In the genomic region with DNA sequence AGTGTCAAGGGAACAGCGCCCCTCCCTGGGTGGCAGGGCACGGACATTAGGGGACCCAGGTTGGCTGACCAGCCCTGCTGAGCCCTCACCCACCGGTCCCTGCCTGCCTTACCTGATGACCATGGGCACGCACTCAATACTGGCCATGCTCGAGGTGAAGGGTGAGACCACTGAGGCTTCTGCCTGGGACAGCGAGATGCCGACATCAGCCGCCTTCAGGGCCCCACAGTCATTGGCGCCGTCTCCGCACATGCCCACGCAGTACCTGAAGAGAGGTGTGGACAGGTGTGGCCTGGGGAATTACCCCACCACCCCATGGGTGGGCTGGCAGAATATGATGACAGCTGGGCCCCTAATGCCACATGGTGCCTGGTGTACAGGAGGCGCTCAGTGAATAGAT, we compare ENCODE assay signal across 29 cellular contexts. TPM values are rescaled to one million over a fixed set of nuclear protein-coding genes. Genes with fewer than 3 reads are reported as not detected.
"Had no signal": no experiment of that assay in that cellular context is flagged by ENCODE, and none has a peak within 500 bp of the region (broad histone marks: within the 10 kb centered on the region; RNA-seq: fewer than 3 reads in every experiment).

No MANE protein-coding gene starts in this region.

- FAIRE-seq: small intestine had no signal

- H3K4me1 ChIP-seq: parathyroid adenoma, psoas muscle, right lobe of liver, thyroid gland, upper lobe of right lung, uterus had no signal

- H3K4me3 Mint-ChIP-seq: naive thymus-derived CD8-positive, alpha-beta T cell; natural killer cell treated with Interleukin-12 subunit alpha and Interleukin-12 subunit beta and Interleukin-15 and Interleukin-18, amount 100 ng/mL, for 72 hours; nephron progenitor cell; neural crest cell; stimulated activated effector memory CD8-positive, alpha-beta T cell treated with anti-CD3 and anti-CD28 coated beads, Interleukin-12 subunit alpha, Interleukin-12 subunit beta, amount 100 ng/mL, for 72 hours; stimulated activated naive B cell treated with anti-CD40 and anti-IgM and Interleukin-4, amounts not matched to agents 10 μg/mL and 1 μg/mL and 100 μg/mL, for 72 hours; stimulated activated naive CD8-positive, alpha-beta T cell treated with anti-CD3 and anti-CD28 coated beads, Interleukin-15, Interleukin-2, amounts not matched to agents 100 ng/mL and 50 ng/mL, for 24 hours; type B pancreatic cell had no signal

- H3K27me3 Mint-ChIP-seq: progenitor cell of endocrine pancreas, type B pancreatic cell had no signal

- DNase-seq: naive thymus-derived CD8-positive, alpha-beta T cell; nephron progenitor cell; occipital lobe; posterior cingulate gyrus; psoas muscle; right cardiac atrium; right lobe of liver; sigmoid colon; small intestine; stimulated activated CD4-positive, alpha-beta T cell treated with anti-CD3 and anti-CD28 coated beads, Interleukin-15, amount 100 ng/mL, for 24 hours; stimulated activated CD4-positive, alpha-beta T cell treated with anti-CD3 and anti-CD28 coated beads, Interleukin-2, amount 100 ng/mL, for 24 hours; stimulated activated CD4-positive, alpha-beta T cell treated with anti-CD3 and anti-CD28 coated beads, Interleukin-2, amount 100 ng/mL, for 48 hours; stimulated activated CD4-positive, alpha-beta T cell treated with anti-CD3 and anti-CD28 coated beads, Interleukin-4, amount 100 ng/mL, for 24 hours; stimulated activated naive B cell treated with anti-CD40 and anti-IgM and Interleukin-4, amounts not matched to agents 10 μg/mL and 1 μg/mL and 100 μg/mL, for 72 hours; stimulated activated naive CD4-positive, alpha-beta T cell treated with Interleukin-2 at 50 U/mL for 16 hours; stomach; thyroid gland; upper lobe of right lung; uterus had no signal

- H3K27ac ChIP-seq: ovary, parathyroid adenoma, psoas muscle, right lobe of liver, sigmoid colon, stomach, thoracic aorta, thyroid gland, tibial nerve, upper lobe of right lung, uterus had no signal

- H3K36me3 Mint-ChIP-seq: natural killer cell treated with Interleukin-12 subunit alpha and Interleukin-12 subunit beta and Interleukin-15 and Interleukin-18, amount 100 ng/mL, for 72 hours; type B pancreatic cell had no signal

- H3K4me3 ChIP-seq: ovary, psoas muscle, right lobe of liver, sigmoid colon, stomach, thoracic aorta, thyroid gland, tibial nerve, upper lobe of right lung, uterus had no signal

- H3K36me3 ChIP-seq: ovary, uterus had no signal

- H3K79me2 ChIP-seq: parathyroid adenoma had no signal

- H2AFZ ChIP-seq: parathyroid adenoma had no signal

- H3K9me3 Mint-ChIP-seq: naive thymus-derived CD8-positive, alpha-beta T cell; natural killer cell treated with Interleukin-12 subunit alpha and Interleukin-12 subunit beta and Interleukin-15 and Interleukin-18, amount 100 ng/mL, for 72 hours; nephron progenitor cell; neural crest cell; stimulated activated effector memory CD8-positive, alpha-beta T cell treated with anti-CD3 and anti-CD28 coated beads, Interleukin-12 subunit alpha, Interleukin-12 subunit beta, amount 100 ng/mL, for 72 hours; stimulated activated naive B cell treated with anti-CD40 and anti-IgM and Interleukin-4, amounts not matched to agents 10 μg/mL and 1 μg/mL and 100 μg/mL, for 72 hours; stimulated activated naive CD8-positive, alpha-beta T cell treated with anti-CD3 and anti-CD28 coated beads, Interleukin-15, Interleukin-2, amounts not matched to agents 100 ng/mL and 50 ng/mL, for 24 hours; type B pancreatic cell had no signal

- H3K27ac Mint-ChIP-seq: naive thymus-derived CD8-positive, alpha-beta T cell; natural killer cell treated with Interleukin-12 subunit alpha and Interleukin-12 subunit beta and Interleukin-15 and Interleukin-18, amount 100 ng/mL, for 72 hours; nephron progenitor cell; progenitor cell of endocrine pancreas; stimulated activated effector memory CD8-positive, alpha-beta T cell treated with anti-CD3 and anti-CD28 coated beads, Interleukin-12 subunit alpha, Interleukin-12 subunit beta, amount 100 ng/mL, for 72 hours; stimulated activated naive B cell treated with anti-CD40 and anti-IgM and Interleukin-4, amounts not matched to agents 10 μg/mL and 1 μg/mL and 100 μg/mL, for 72 hours; stimulated activated naive CD8-positive, alpha-beta T cell treated with anti-CD3 and anti-CD28 coated beads, Interleukin-15, Interleukin-2, amounts not matched to agents 100 ng/mL and 50 ng/mL, for 24 hours; type B pancreatic cell had no signal

- H3K4me1 Mint-ChIP-seq: stimulated activated naive B cell treated with anti-CD40 and anti-IgM and Interleukin-4, amounts not matched to agents 10 μg/mL and 1 μg/mL and 100 μg/mL, for 72 hours had no signal

- ATAC-seq: naive thymus-derived CD8-positive, alpha-beta T cell; natural killer cell treated with Interleukin-12 subunit alpha and Interleukin-12 subunit beta and Interleukin-15 and Interleukin-18, amount 100 ng/mL, for 72 hours; psoas muscle; right cardiac atrium; right lobe of liver; stimulated activated effector memory CD8-positive, alpha-beta T cell treated with anti-CD3 and anti-CD28 coated beads, Interleukin-12 subunit alpha, Interleukin-12 subunit beta, amount 100 ng/mL, for 72 hours; stimulated activated naive B cell treated with anti-CD40 and anti-IgM and Interleukin-4, amounts not matched to agents 10 μg/mL and 1 μg/mL and 100 μg/mL, for 72 hours; upper lobe of right lung had no signal

- H3K27me3 ChIP-seq: ovary, right lobe of liver, sigmoid colon, stomach, thyroid gland, tibial nerve, upper lobe of right lung, uterus had no signal

- H3K9ac ChIP-seq: parathyroid adenoma had no signal

- H3K9me3 ChIP-seq: ovary, psoas muscle, right lobe of liver, sigmoid colon, stomach, thoracic aorta, thyroid gland, tibial nerve, upper lobe of right lung, uterus had no signal

RNA-seq across cellular contexts. Expression of a gene that starts 7.8 kb away (rescaled TPM):
- total RNA-seq: naive thymus-derived CD8-positive, alpha-beta T cell; natural killer cell treated with Interleukin-12 subunit alpha and Interleukin-12 subunit beta and Interleukin-15 and Interleukin-18, amount 100 ng/mL, for 72 hours had no signal
